33 cellular contexts compared by ENCODE assay signal in genomic region chr11:71116435-71117040, GRCh38.
DNase-seq lines count a peak whose midpoint lies in the region; ATAC-seq, FAIRE-seq and TF ChIP-seq lines count a peak whose summit lies in the region.
"Had no signal": no experiment of that assay in that cellular context is flagged by ENCODE, and none has a peak within 500 bp of the region (broad histone marks: within the 10 kb centered on the region; RNA-seq: fewer than 3 reads in every experiment).

No MANE protein-coding gene starts in this region.

- 0 out of 2 replicates have a peak, but pooled peaks cover 2% of the 10 kb centered on the region for H3K36me3 ChIP-seq in PC-3 (ENCODE audit: low read depth, low read length)
- H3K36me3 ChIP-seq: esophagus squamous epithelium, heart right ventricle, lower lobe of right lung had no signal

- no peaks in the 10 kb centered on the region for H3K9me3 ChIP-seq in PC-3 (ENCODE audit: low read length)
- H3K9me3 ChIP-seq: esophagus squamous epithelium, heart right ventricle, lower lobe of right lung, SK-N-SH, testis had no signal

- ATAC-seq in PC-3 (no peak), HG02884 (IDR thresholded peaks at IDR 0.05; ENCODE audit: unreplicated experiment) (no peak)
- ATAC-seq in stimulated activated naive B cell treated with anti-CD40 and anti-IgM and Interleukin-4, amounts not matched to agents 10 μg/mL and 1 μg/mL and 100 μg/mL, for 72 hours (replicated peaks), result peak; percentile 63 to 65
- ATAC-seq: foreskin keratinocyte; lower lobe of right lung; naive thymus-derived CD8-positive, alpha-beta T cell had no signal

- BruUV-seq in PC-3 (replicated peaks; lab: Mats Ljungman, UMichigan), result no TSS peak

- POLR2A ChIA-PET in PC-3 (lab: Charles Lee; ENCODE audit: unreplicated experiment), result no interaction called here

- no peak overlapping the region for H3K4me3 Mint-ChIP-seq in activated naive CD4-positive, alpha-beta T cell treated with anti-CD3 and anti-CD28 coated beads, Interleukin-2, amount 50 U/mL, for 24 hours
- H3K4me3 Mint-ChIP-seq in activated naive CD4-positive, alpha-beta T cell treated with anti-CD3 and anti-CD28 coated beads for 36 hours, result no peak overlapping the region
- H3K4me3 Mint-ChIP-seq in stimulated activated naive B cell treated with anti-CD40 and anti-IgM and Interleukin-4, amounts not matched to agents 10 μg/mL and 1 μg/mL and 100 μg/mL, for 72 hours, result no peak overlapping the region
- H3K4me3 Mint-ChIP-seq: activated CD4-positive, alpha-beta memory T cell treated with anti-CD3 and anti-CD28 coated beads, Interleukin-2, amount 10 ng/mL, durations not matched to agents 7 days and 5 days; central memory CD8-positive, alpha-beta T cell; dendritic cell treated with granulocyte-macrophage colony-stimulating factor and Interleukin-4, amounts not matched to agents 40 ng/mL and 50 ng/mL, for 4 days; naive thymus-derived CD8-positive, alpha-beta T cell; stimulated activated naive CD8-positive, alpha-beta T cell treated with anti-CD3 and anti-CD28 coated beads, Interleukin-15, Interleukin-2, amounts not matched to agents 100 ng/mL and 50 ng/mL, for 24 hours had no signal

- H3K36me3 Mint-ChIP-seq in activated naive CD4-positive, alpha-beta T cell treated with anti-CD3 and anti-CD28 coated beads, Interleukin-2, amount 50 U/mL, for 24 hours, result no peaks in the 10 kb centered on the region
- no peaks in the 10 kb centered on the region for H3K36me3 Mint-ChIP-seq in activated naive CD4-positive, alpha-beta T cell treated with anti-CD3 and anti-CD28 coated beads for 36 hours (ENCODE audit: low read depth)
- H3K36me3 Mint-ChIP-seq in stimulated activated naive B cell treated with anti-CD40 and anti-IgM and Interleukin-4, amounts not matched to agents 10 μg/mL and 1 μg/mL and 100 μg/mL, for 72 hours, result no peaks in the 10 kb centered on the region
- H3K36me3 Mint-ChIP-seq: CD4-positive, alpha-beta memory T cell; naive thymus-derived CD8-positive, alpha-beta T cell had no signal

- H3K27me3 ChIP-seq in PC-3 (ENCODE audit: low read length), result no peaks in the 10 kb centered on the region
- H3K27me3 ChIP-seq: testis had no signal

- H3K27ac Mint-ChIP-seq in activated naive CD4-positive, alpha-beta T cell treated with anti-CD3 and anti-CD28 coated beads, Interleukin-2, amount 50 U/mL, for 24 hours, result peak overlapping the region; percentile 55
- no peak overlapping the region for H3K27ac Mint-ChIP-seq in activated naive CD4-positive, alpha-beta T cell treated with anti-CD3 and anti-CD28 coated beads for 36 hours
- no peak overlapping the region for H3K27ac Mint-ChIP-seq in stimulated activated naive B cell treated with anti-CD40 and anti-IgM and Interleukin-4, amounts not matched to agents 10 μg/mL and 1 μg/mL and 100 μg/mL, for 72 hours
- H3K27ac Mint-ChIP-seq: activated CD4-positive, alpha-beta memory T cell treated with anti-CD3 and anti-CD28 coated beads, Interleukin-2, amount 10 ng/mL, durations not matched to agents 7 days and 5 days; CD4-positive, alpha-beta memory T cell; dendritic cell treated with granulocyte-macrophage colony-stimulating factor and Interleukin-4, amounts not matched to agents 40 ng/mL and 50 ng/mL, for 4 days; naive thymus-derived CD8-positive, alpha-beta T cell; stimulated activated naive CD8-positive, alpha-beta T cell treated with anti-CD3 and anti-CD28 coated beads, Interleukin-15, Interleukin-2, amounts not matched to agents 100 ng/mL and 50 ng/mL, for 24 hours had no signal

- no peak for TF ChIP-seq CTCF in PC-3 (conservative IDR thresholded peaks at IDR 0.05; ENCODE audit: low read depth, low read length)
- TF ChIP-seq CTCF in D721Med (IDR thresholded peaks at IDR 0.05; ENCODE audit: insufficient read depth, missing control alignments), result no peak

- H3K27ac ChIP-seq in PC-3 (ENCODE audit: low read length), result peak overlapping the region; percentile 39
- peak overlapping the region; percentile 45 for H3K27ac ChIP-seq in epithelial cell of prostate
- H3K27ac ChIP-seq: esophagus squamous epithelium, foreskin keratinocyte, heart right ventricle, HL-60, lower lobe of right lung, RWPE1, skin epidermis, testis had no signal

- FAIRE-seq in D721Med (lab: Jason Lieb, UNC), result no peak
- FAIRE-seq: A204.1, endometrium had no signal

- H3K27me3 Mint-ChIP-seq in activated naive CD4-positive, alpha-beta T cell treated with anti-CD3 and anti-CD28 coated beads, Interleukin-2, amount 50 U/mL, for 24 hours, result peaks cover 9% of the 10 kb centered on the region
- H3K27me3 Mint-ChIP-seq in activated naive CD4-positive, alpha-beta T cell treated with anti-CD3 and anti-CD28 coated beads for 36 hours (ENCODE audit: low read depth), result peaks cover 28% of the 10 kb centered on the region
- H3K27me3 Mint-ChIP-seq in stimulated activated naive B cell treated with anti-CD40 and anti-IgM and Interleukin-4, amounts not matched to agents 10 μg/mL and 1 μg/mL and 100 μg/mL, for 72 hours, result peaks cover 41 to 78% of the 10 kb centered on the region in 2 donors
- H3K27me3 Mint-ChIP-seq: activated CD4-positive, alpha-beta memory T cell treated with anti-CD3 and anti-CD28 coated beads, Interleukin-2, amount 10 ng/mL, durations not matched to agents 7 days and 5 days had no signal

- intact Hi-C loops in activated naive CD4-positive, alpha-beta T cell treated with anti-CD3 and anti-CD28 coated beads for 36 hours (cut with micrococcal nuclease), result no loop called here
- intact Hi-C loops in PC-3 (cut with micrococcal nuclease), result no loop called here

- 0 out of 2 replicates have a peak, but pooled peaks cover 7% of the 10 kb centered on the region for H3K4me1 ChIP-seq in PC-3 (ENCODE audit: insufficient read depth, low read length)
- H3K4me1 ChIP-seq: esophagus squamous epithelium, foreskin keratinocyte, lower lobe of right lung, testis had no signal

- no peak overlapping the region for H2AFZ ChIP-seq in PC-3 (ENCODE audit: low read length)

- no peak overlapping the region for H3K4me3 ChIP-seq in PC-3 (ENCODE audit: low read length)
- H3K4me3 ChIP-seq: esophagus squamous epithelium, heart right ventricle, lower lobe of right lung, skin epidermis, testis had no signal

- CTCF ChIA-PET in activated naive CD4-positive, alpha-beta T cell treated with anti-CD3 and anti-CD28 coated beads for 36 hours (lab: Charles Lee), result no interaction called here
- CTCF ChIA-PET in PC-3 (lab: Charles Lee), result no interaction called here

- H3K79me2 ChIP-seq in PC-3 (ENCODE audit: low read length), result no peaks in the 10 kb centered on the region

- no peaks in the 10 kb centered on the region for H4K20me1 ChIP-seq in PC-3 (ENCODE audit: low read length)

- no peak overlapping the region for H3K9ac ChIP-seq in PC-3 (ENCODE audit: low read length)
- H3K9ac ChIP-seq: SK-N-SH had no signal

- H3F3A ChIP-seq in PC-3 (ENCODE audit: low read length, unreplicated experiment), result no peaks in the 10 kb centered on the region

- no peaks in the 10 kb centered on the region for H3K4me1 Mint-ChIP-seq in activated naive CD4-positive, alpha-beta T cell treated with anti-CD3 and anti-CD28 coated beads, Interleukin-2, amount 50 U/mL, for 24 hours
- H3K4me1 Mint-ChIP-seq in activated naive CD4-positive, alpha-beta T cell treated with anti-CD3 and anti-CD28 coated beads for 36 hours (ENCODE audit: low read depth), result no peaks in the 10 kb centered on the region
- peaks cover 3 to 6% of the 10 kb centered on the region in 2 donors for H3K4me1 Mint-ChIP-seq in stimulated activated naive B cell treated with anti-CD40 and anti-IgM and Interleukin-4, amounts not matched to agents 10 μg/mL and 1 μg/mL and 100 μg/mL, for 72 hours
- H3K4me1 Mint-ChIP-seq: CD4-positive, alpha-beta memory T cell; central memory CD8-positive, alpha-beta T cell; naive thymus-derived CD8-positive, alpha-beta T cell had no signal

- H3K4me2 ChIP-seq in PC-3 (ENCODE audit: low read length), result no peak overlapping the region
- H3K4me2 ChIP-seq: SK-N-SH had no signal

- no peaks in the 10 kb centered on the region for H3K9me3 Mint-ChIP-seq in activated naive CD4-positive, alpha-beta T cell treated with anti-CD3 and anti-CD28 coated beads, Interleukin-2, amount 50 U/mL, for 24 hours
- no peaks in the 10 kb centered on the region for H3K9me3 Mint-ChIP-seq in activated naive CD4-positive, alpha-beta T cell treated with anti-CD3 and anti-CD28 coated beads for 36 hours
- no peaks in the 10 kb centered on the region for H3K9me3 Mint-ChIP-seq in stimulated activated naive B cell treated with anti-CD40 and anti-IgM and Interleukin-4, amounts not matched to agents 10 μg/mL and 1 μg/mL and 100 μg/mL, for 72 hours
- H3K9me3 Mint-ChIP-seq: activated CD4-positive, alpha-beta memory T cell treated with anti-CD3 and anti-CD28 coated beads, Interleukin-2, amount 10 ng/mL, durations not matched to agents 7 days and 5 days; CD4-positive, alpha-beta memory T cell; central memory CD8-positive, alpha-beta T cell; dendritic cell treated with granulocyte-macrophage colony-stimulating factor and Interleukin-4, amounts not matched to agents 40 ng/mL and 50 ng/mL, for 4 days; naive thymus-derived CD8-positive, alpha-beta T cell; stimulated activated naive CD8-positive, alpha-beta T cell treated with anti-CD3 and anti-CD28 coated beads, Interleukin-15, Interleukin-2, amounts not matched to agents 100 ng/mL and 50 ng/mL, for 24 hours had no signal

- no peak for DNase-seq in activated naive CD4-positive, alpha-beta T cell treated with anti-CD3 and anti-CD28 coated beads for 36 hours
- no peak for DNase-seq in PC-3
- no peak for DNase-seq in epithelial cell of prostate (ENCODE audit: low read depth, low spot score)
- peak; percentile 1 for DNase-seq in stimulated activated naive B cell treated with anti-CD40 and anti-IgM and Interleukin-4, amounts not matched to agents 10 μg/mL and 1 μg/mL and 100 μg/mL, for 72 hours
- no peak for DNase-seq in SHP77 treated with DMSO at 0.1 percent for 48 hours (lab: John Stamatoyannopoulos, UW)
- DNase-seq in D721Med (ENCODE audit: insufficient read length, low spot score), result no peak
- DNase-seq: activated CD4-positive, alpha-beta memory T cell treated with anti-CD3 and anti-CD28 coated beads, Interleukin-2, amount 10 ng/mL, durations not matched to agents 7 days and 5 days; activated CD4-positive, CD25-positive, alpha-beta regulatory T cell treated with anti-CD3 and anti-CD28 coated beads, Interleukin-2, amount 50 U/mL, for 72 hours; activated CD8-positive, alpha-beta memory T cell treated with anti-CD3 and anti-CD28 coated beads, Interleukin-2, amount 50 U/mL, for 4 hours; activated naive CD4-positive, alpha-beta T cell; CD4-positive, alpha-beta memory T cell; esophagus squamous epithelium; H7; heart right ventricle; lower lobe of right lung; MM.1S; naive thymus-derived CD8-positive, alpha-beta T cell; NCI-H1436 treated with DMSO at 0.1 percent for 48 hours; NCI-H345; NCI-H748 treated with DMSO at 0.1 percent for 48 hours; SK-N-SH; testis had no signal

- H3K9me2 ChIP-seq in PC-3 (replicated peaks; ENCODE audit: low read length), result no peaks in the 10 kb centered on the region
- H3K9me2 ChIP-seq: SK-N-SH had no signal

Comparison
In these comparisons a context has a peak if more than half of its experiments do, and no peak if none do; other contexts are left out.
1. ATAC-seq: peak in stimulated activated naive B cell treated with anti-CD40 and anti-IgM and Interleukin-4, amounts not matched to agents 10 μg/mL and 1 μg/mL and 100 μg/mL, for 72 hours (2 of 2); none in PC-3 (single experiment) and HG02884 (single experiment).